Comparison of ENCODE assay signal across 8 cellular contexts in the genomic region with DNA sequence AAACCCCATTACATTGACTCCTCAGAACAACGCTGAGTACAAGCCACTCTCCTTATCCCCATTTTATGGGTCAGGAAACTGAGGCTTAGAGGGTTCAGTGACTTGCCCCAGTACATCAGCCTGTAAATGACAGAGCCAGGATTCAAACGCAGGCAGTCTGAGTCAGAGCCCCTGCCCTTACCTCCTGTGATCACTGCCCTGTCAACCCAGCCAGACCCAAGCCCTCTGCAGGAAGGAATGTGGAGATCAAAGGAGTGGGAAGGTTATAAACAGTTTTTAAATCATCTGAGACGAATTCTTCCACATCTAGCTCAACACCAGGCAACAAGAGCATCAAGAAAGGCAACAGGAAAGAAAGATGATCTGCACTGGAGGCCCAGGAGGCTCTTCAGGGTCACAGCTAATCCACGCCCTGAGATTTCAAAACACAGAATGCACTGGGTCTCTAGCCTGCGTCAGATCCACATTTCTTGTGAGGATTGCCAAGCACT. TPM values are rescaled to one million over a fixed set of nuclear protein-coding genes. Genes with fewer than 3 reads are reported as not detected.
DNase-seq lines count a peak whose midpoint lies in the region; ATAC-seq and TF ChIP-seq lines count a peak whose summit lies in the region.
"Had no signal": no experiment of that assay in that cellular context is flagged by ENCODE, and none has a peak within 500 bp of the region (broad histone marks: within the 10 kb centered on the region; RNA-seq: fewer than 3 reads in every experiment).

No MANE protein-coding gene starts in this region.

- 18% methylated on average over 5 of the region's 5 CpGs for WGBS in smooth muscle cell (ENCODE audit: low lambda C conversion rate)

- no peaks in the 10 kb centered on the region for H3K4me1 Mint-ChIP-seq in activated T-cell treated with anti-CD3 and anti-CD28 coated beads, Interleukin-2, amount 50 U/mL, for 4 hours (ENCODE audit: low read depth)

- H3K4me3 ChIP-seq in WERI-Rb-1 (ENCODE audit: low read depth, low read length): no peak overlapping the region
- H3K4me3 ChIP-seq in right atrium auricular region: peak overlapping the region; percentile 2 to 14
- no peak overlapping the region for H3K4me3 ChIP-seq in smooth muscle cell
- H3K4me3 ChIP-seq: SK-N-MC had no signal

- H3K36me3 Mint-ChIP-seq in activated T-cell treated with anti-CD3 and anti-CD28 coated beads, Interleukin-2, amount 50 U/mL, for 4 hours (ENCODE audit: insufficient read depth): no peaks in the 10 kb centered on the region

- no peaks in the 10 kb centered on the region for H3F3A ChIP-seq in smooth muscle cell (ENCODE audit: low read depth)

- DNase-seq in HPDE6-E6E7 (ENCODE audit: extremely low spot score): peak; percentile 67
- no peak for DNase-seq in WERI-Rb-1
- DNase-seq in right atrium auricular region (ENCODE audit: low spot score): no peak
- no peak for DNase-seq in smooth muscle cell (lab: John Stamatoyannopoulos, UW; ENCODE audit: unreplicated experiment)
- no peak for DNase-seq in COLO829 (ENCODE audit: low spot score)
- DNase-seq in middle frontal gyrus (ENCODE audit: extremely low spot score, low spot score): no peak
- DNase-seq in activated T-cell treated with anti-CD3 and anti-CD28 coated beads, Interleukin-2, amount 50 U/mL, for 4 hours: no peak

- no peak overlapping the region for H3K4me3 Mint-ChIP-seq in activated T-cell treated with anti-CD3 and anti-CD28 coated beads, Interleukin-2, amount 50 U/mL, for 4 hours

- no peak overlapping the region for H3K9ac ChIP-seq in smooth muscle cell (ENCODE audit: low read depth)

- H3K27me3 Mint-ChIP-seq in activated T-cell treated with anti-CD3 and anti-CD28 coated beads, Interleukin-2, amount 50 U/mL, for 4 hours (ENCODE audit: low read depth): peaks cover 37% of the 10 kb centered on the region

- H3K27me3 ChIP-seq in WERI-Rb-1 (ENCODE audit: insufficient read depth, low read depth, severe bottlenecking): no peaks in the 10 kb centered on the region
- no peaks in the 10 kb centered on the region for H3K27me3 ChIP-seq in right atrium auricular region
- H3K27me3 ChIP-seq in smooth muscle cell (ENCODE audit: low read depth): peaks cover 9% of the 10 kb centered on the region

- H4K20me1 ChIP-seq in smooth muscle cell (ENCODE audit: low read depth): no peaks in the 10 kb centered on the region

- H3K36me3 ChIP-seq in WERI-Rb-1 (no peaks in the 10 kb centered on the region), right atrium auricular region (no peaks in the 10 kb centered on the region), smooth muscle cell (ENCODE audit: low read depth) (no peaks in the 10 kb centered on the region)

- ATAC-seq in activated T-cell treated with anti-CD3 and anti-CD28 coated beads, Interleukin-2, amount 50 U/mL, for 4 hours: no peak

- H3K79me2 ChIP-seq in smooth muscle cell (ENCODE audit: low read depth): no peaks in the 10 kb centered on the region

- no peak overlapping the region for H3K4me2 ChIP-seq in smooth muscle cell

- no peak overlapping the region for H3K27ac ChIP-seq in WERI-Rb-1
- peak overlapping the region; percentile 63 to 91 for H3K27ac ChIP-seq in right atrium auricular region
- H3K27ac ChIP-seq in smooth muscle cell (ENCODE audit: low read depth): no peak overlapping the region
- H3K27ac ChIP-seq: SK-N-MC had no signal

- TF ChIP-seq CTCF in WERI-Rb-1 (IDR thresholded peaks at IDR 0.05; ENCODE audit: low read depth, low read length) (0 out of 2 replicates have a peak, but pooled peaks have one; percentile 12), right atrium auricular region (IDR thresholded peaks at IDR 0.05) (peak in 1 of 2 donors; percentile 50), smooth muscle cell (IDR thresholded peaks at IDR 0.05; ENCODE audit: borderline replicate concordance, insufficient read depth, poor library complexity, severe bottlenecking) (peak; percentile 68)

- H3K4me1 ChIP-seq in right atrium auricular region: peaks cover 0 to 37% of the 10 kb centered on the region in 2 donors
- peaks cover 11% of the 10 kb centered on the region for H3K4me1 ChIP-seq in smooth muscle cell (ENCODE audit: low read depth)

- H2AFZ ChIP-seq in smooth muscle cell (ENCODE audit: low read depth): no peak overlapping the region

- no peaks in the 10 kb centered on the region for H3K9me3 ChIP-seq in WERI-Rb-1 (ENCODE audit: severe bottlenecking)
- H3K9me3 ChIP-seq in right atrium auricular region: no peaks in the 10 kb centered on the region
- H3K9me3 ChIP-seq in smooth muscle cell (replicated peaks; ENCODE audit: low read depth): no peaks in the 10 kb centered on the region

- H3K9me3 Mint-ChIP-seq in activated T-cell treated with anti-CD3 and anti-CD28 coated beads, Interleukin-2, amount 50 U/mL, for 4 hours: no peaks in the 10 kb centered on the region

RNA-seq across cellular contexts. Expression of gene SPTB, which starts 38.5 kb away (rescaled TPM):
- 100 to 1,000 TPM in 1 of 2 donors, 10 to 100 TPM in 1; 84.4 to 102 TPM for total RNA-seq in right atrium auricular region
- 0.18 and 3.3 TPM in 2 replicates for total RNA-seq in smooth muscle cell
- 0.25 and 0.70 TPM in 2 replicates for polyA plus RNA-seq in smooth muscle cell
- total RNA-seq in activated T-cell treated with anti-CD3 and anti-CD28 coated beads, Interleukin-2, amount 50 U/mL, for 4 hours: under 1 TPM; 0.08 to 0.20 (median 0.08) TPM

Comparison
In these comparisons a context has a peak if more than half of its experiments do, and no peak if none do; other contexts are left out.
1. H3K27ac ChIP-seq: peak in right atrium auricular region (2 of 2); none in WERI-Rb-1 (single experiment) and smooth muscle cell (single experiment).
2. H3K4me3 ChIP-seq: peak in right atrium auricular region (2 of 2); none in WERI-Rb-1 (single experiment) and smooth muscle cell (single experiment).
3. RNA of gene SPTB, which starts 38.5 kb away (total RNA-seq): 84.4 to 102 TPM in right atrium auricular region; 0.18 to 3.3 TPM in smooth muscle cell and 0.08 to 0.20 TPM in activated T-cell treated with anti-CD3 and anti-CD28 coated beads, Interleukin-2, amount 50 U/mL, for 4 hours; every median in the first group is over 10 times any median in the second.